16 cellular contexts compared by ENCODE assay signal in genomic region chr12:62693291-62694040, GRCh38.
DNase-seq lines count a peak whose midpoint lies in the region; TF ChIP-seq lines count a peak whose summit lies in the region.
"Had no signal": no experiment of that assay in that cellular context is flagged by ENCODE, and none has a peak within 500 bp of the region (broad histone marks: within the 10 kb centered on the region; RNA-seq: fewer than 3 reads in every experiment).

No MANE protein-coding gene starts in this region.

- DNase-seq in AG10803 (ENCODE audit: low read depth) (peak; percentile 39), NCI-H69 (lab: John Stamatoyannopoulos, UW) (peak; percentile 66), fibroblast of pulmonary artery (ENCODE audit: low read depth) (peak; percentile 25), neural progenitor cell (ENCODE audit: low spot score) (no peak), NCI-H510A treated with DMSO at 0.1 percent for 48 hours (lab: John Stamatoyannopoulos, UW) (no peak), D341Med (ENCODE audit: low spot score) (no peak)
- no peak for DNase-seq in stimulated activated CD4-positive, alpha-beta T cell treated with anti-CD3 and anti-CD28 coated beads, Interleukin-4, amount 100 ng/mL, for 4 hours
- DNase-seq in activated naive CD4-positive, alpha-beta T cell treated with anti-CD3 and anti-CD28 coated beads, Interleukin-2, amount 50 U/mL, for 16 hours = no peak
- DNase-seq: activated CD4-positive, alpha-beta T cell treated with anti-CD3 and anti-CD28 coated beads, Interleukin-2, amount 10 ng/mL, durations not matched to agents 7 days and 5 days; activated naive CD4-positive, alpha-beta T cell treated with anti-CD3 and anti-CD28 coated beads, Interleukin-2, amount 10 ng/mL, durations not matched to agents 7 days and 5 days; AML-193; effector memory CD4-positive, alpha-beta T cell; NCI-H1105 treated with DMSO at 0.1 percent for 48 hours; SIG-M5; stimulated activated naive B cell treated with anti-CD40 and anti-IgM and Interleukin-4, amounts not matched to agents 10 μg/mL and 1 μg/mL and 100 μg/mL, for 72 hours had no signal

- H3K27ac Mint-ChIP-seq in neural progenitor cell = no peak overlapping the region
- H3K27ac Mint-ChIP-seq: activated CD4-positive, alpha-beta T cell treated with anti-CD3 and anti-CD28 coated beads, Interleukin-2, amount 10 ng/mL, durations not matched to agents 7 days and 5 days; activated naive CD4-positive, alpha-beta T cell treated with anti-CD3 and anti-CD28 coated beads, Interleukin-2, amount 10 ng/mL, durations not matched to agents 7 days and 5 days; stimulated activated naive B cell treated with anti-CD40 and anti-IgM and Interleukin-4, amounts not matched to agents 10 μg/mL and 1 μg/mL and 100 μg/mL, for 72 hours had no signal

- no peak overlapping the region for H3K9ac ChIP-seq in neural progenitor cell

- H3K27ac ChIP-seq in neural progenitor cell = no peak overlapping the region

- no peaks in the 10 kb centered on the region for H4K20me1 ChIP-seq in neural progenitor cell (ENCODE audit: low read depth)

- no peak overlapping the region for H3K4me3 ChIP-seq in AG10803 (ENCODE audit: low read length)
- H3K4me3 ChIP-seq in fibroblast of pulmonary artery (replicated peaks; ENCODE audit: low read depth, low read length) = no peak overlapping the region
- H3K4me3 ChIP-seq in neural progenitor cell = no peak overlapping the region
- H3K4me3 ChIP-seq: smooth muscle cell had no signal

- peaks cover 33% of the 10 kb centered on the region for H3K36me3 Mint-ChIP-seq in neural progenitor cell
- H3K36me3 Mint-ChIP-seq: activated naive CD4-positive, alpha-beta T cell treated with anti-CD3 and anti-CD28 coated beads, Interleukin-2, amount 10 ng/mL, durations not matched to agents 7 days and 5 days; stimulated activated naive B cell treated with anti-CD40 and anti-IgM and Interleukin-4, amounts not matched to agents 10 μg/mL and 1 μg/mL and 100 μg/mL, for 72 hours had no signal

- no peaks in the 10 kb centered on the region for H3K79me2 ChIP-seq in neural progenitor cell (ENCODE audit: low read depth)

- H3K4me2 ChIP-seq in neural progenitor cell = no peak overlapping the region
- H3K4me2 ChIP-seq: smooth muscle cell had no signal

- peak overlapping the region; percentile 64 for H2AFZ ChIP-seq in neural progenitor cell (replicated peaks)

- H3K4me1 Mint-ChIP-seq in neural progenitor cell = peaks cover 18% of the 10 kb centered on the region
- H3K4me1 Mint-ChIP-seq: stimulated activated naive B cell treated with anti-CD40 and anti-IgM and Interleukin-4, amounts not matched to agents 10 μg/mL and 1 μg/mL and 100 μg/mL, for 72 hours had no signal

- H3K27me3 Mint-ChIP-seq in neural progenitor cell (ENCODE audit: insufficient read depth, low read depth) = no peaks in the 10 kb centered on the region
- H3K27me3 Mint-ChIP-seq: activated CD4-positive, alpha-beta T cell treated with anti-CD3 and anti-CD28 coated beads, Interleukin-2, amount 10 ng/mL, durations not matched to agents 7 days and 5 days; stimulated activated naive B cell treated with anti-CD40 and anti-IgM and Interleukin-4, amounts not matched to agents 10 μg/mL and 1 μg/mL and 100 μg/mL, for 72 hours had no signal

- H3K27me3 ChIP-seq in neural progenitor cell = no peaks in the 10 kb centered on the region

- peaks cover 7% of the 10 kb centered on the region for H3F3A ChIP-seq in neural progenitor cell (ENCODE audit: low read depth)

- H3K4me3 Mint-ChIP-seq in neural progenitor cell = no peak overlapping the region
- H3K4me3 Mint-ChIP-seq: activated CD4-positive, alpha-beta T cell treated with anti-CD3 and anti-CD28 coated beads, Interleukin-2, amount 10 ng/mL, durations not matched to agents 7 days and 5 days; activated naive CD4-positive, alpha-beta T cell treated with anti-CD3 and anti-CD28 coated beads, Interleukin-2, amount 10 ng/mL, durations not matched to agents 7 days and 5 days; stimulated activated naive B cell treated with anti-CD40 and anti-IgM and Interleukin-4, amounts not matched to agents 10 μg/mL and 1 μg/mL and 100 μg/mL, for 72 hours had no signal

- no peaks in the 10 kb centered on the region for H3K9me3 ChIP-seq in neural progenitor cell (ENCODE audit: low read depth)

- peaks cover 2% of the 10 kb centered on the region for H3K9me3 Mint-ChIP-seq in neural progenitor cell
- H3K9me3 Mint-ChIP-seq: activated CD4-positive, alpha-beta T cell treated with anti-CD3 and anti-CD28 coated beads, Interleukin-2, amount 10 ng/mL, durations not matched to agents 7 days and 5 days; activated naive CD4-positive, alpha-beta T cell treated with anti-CD3 and anti-CD28 coated beads, Interleukin-2, amount 10 ng/mL, durations not matched to agents 7 days and 5 days; stimulated activated naive B cell treated with anti-CD40 and anti-IgM and Interleukin-4, amounts not matched to agents 10 μg/mL and 1 μg/mL and 100 μg/mL, for 72 hours had no signal

- peaks cover 11% of the 10 kb centered on the region for H3K4me1 ChIP-seq in neural progenitor cell

- H3K36me3 ChIP-seq in neural progenitor cell = no peaks in the 10 kb centered on the region

- TF ChIP-seq CTCF in AG10803 (conservative IDR thresholded peaks at IDR 0.05; ENCODE audit: low read length) = no peak
- TF ChIP-seq CTCF in fibroblast of pulmonary artery (IDR thresholded peaks at IDR 0.05; ENCODE audit: low read length, missing control alignments) = no peak
- no peak for TF ChIP-seq CTCF in neural progenitor cell (IDR thresholded peaks at IDR 0.05)

Comparison
In these comparisons a context has a peak if more than half of its experiments do, and no peak if none do; other contexts are left out.
1. DNase-seq: peak in AG10803 (single experiment), NCI-H69 (single experiment) and fibroblast of pulmonary artery (single experiment); none in neural progenitor cell (single experiment), stimulated activated CD4-positive, alpha-beta T cell treated with anti-CD3 and anti-CD28 coated beads, Interleukin-4, amount 100 ng/mL, for 4 hours (0 of 2), activated naive CD4-positive, alpha-beta T cell treated with anti-CD3 and anti-CD28 coated beads, Interleukin-2, amount 50 U/mL, for 16 hours (single experiment), NCI-H510A treated with DMSO at 0.1 percent for 48 hours (single experiment) and D341Med (single experiment).